12 cellular contexts compared by ENCODE assay signal in the genomic region with DNA sequence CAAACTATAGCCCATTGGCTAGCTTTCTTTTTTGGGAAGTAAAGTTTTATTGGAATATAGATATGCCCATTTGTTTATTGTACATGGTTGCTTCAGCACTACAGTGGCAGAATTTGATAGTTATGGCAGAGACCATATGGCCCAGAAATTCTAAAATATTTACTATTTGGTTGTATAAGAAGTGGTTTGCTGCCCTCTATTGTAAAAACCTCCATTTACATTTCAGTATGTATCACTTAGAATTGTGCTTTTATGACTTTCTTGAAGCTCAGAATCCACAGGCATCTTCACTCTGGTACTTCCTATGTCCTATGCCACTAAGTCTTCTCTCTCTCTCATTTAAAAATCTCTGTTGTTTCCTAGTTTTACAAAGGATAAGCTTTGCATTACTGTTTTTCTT. TPM values are rescaled to one million over a fixed set of nuclear protein-coding genes. Genes with fewer than 3 reads are reported as not detected.
DNase-seq lines count a peak whose midpoint lies in the region.
"Had no signal": no experiment of that assay in that cellular context is flagged by ENCODE, and none has a peak within 500 bp of the region (broad histone marks: within the 10 kb centered on the region; RNA-seq: fewer than 3 reads in every experiment).

No MANE protein-coding gene starts in this region.

- H3K9ac ChIP-seq in mesenchymal stem cell (ENCODE audit: low read length) = no peak overlapping the region

- H3K27me3 ChIP-seq in mesenchymal stem cell (ENCODE audit: control insufficient read depth in 1 of 2, insufficient read depth in 1 of 2, low read length in 2 of 2) (no peaks in the 10 kb centered on the region), HAP-1 (ENCODE audit: low read depth) (peaks cover 5% of the 10 kb centered on the region)
- H3K27me3 ChIP-seq: suprapubic skin had no signal

- H2BK15ac ChIP-seq in mesenchymal stem cell (ENCODE audit: low read depth, poor library complexity, severe bottlenecking) = no peak overlapping the region

- no peak overlapping the region for H2AFZ ChIP-seq in mesenchymal stem cell (ENCODE audit: low read depth, low read length)

- no peak overlapping the region for H3K14ac ChIP-seq in mesenchymal stem cell (ENCODE audit: low read length in 2 of 2)

- no peak overlapping the region for H2BK5ac ChIP-seq in mesenchymal stem cell (ENCODE audit: low read depth, low read length, poor library complexity, severe bottlenecking)

- no peak overlapping the region for H3K4ac ChIP-seq in mesenchymal stem cell (ENCODE audit: low read depth in 1 of 2, low read length in 2 of 2)

- no peak overlapping the region for H2BK12ac ChIP-seq in mesenchymal stem cell (ENCODE audit: low read length in 2 of 2)

- no peak overlapping the region for H4K8ac ChIP-seq in mesenchymal stem cell (ENCODE audit: low read length)

- in situ Hi-C loops in HAP-1 (cut with MboI; ENCODE audit: low sequenced_read_pairs) = no loop called here

- H3K4me2 ChIP-seq in mesenchymal stem cell (ENCODE audit: low read length, poor library complexity, severe bottlenecking) = no peak overlapping the region

- no peak overlapping the region for H2BK120ac ChIP-seq in mesenchymal stem cell (ENCODE audit: low read depth, low read length)

- H3K79me1 ChIP-seq in mesenchymal stem cell (replicated peaks; ENCODE audit: low read length, poor library complexity, severe bottlenecking) = no peaks in the 10 kb centered on the region

- no peak overlapping the region for H4K91ac ChIP-seq in mesenchymal stem cell (ENCODE audit: low read length)

- no peak overlapping the region for H3K4me3 ChIP-seq in mesenchymal stem cell (ENCODE audit: insufficient read depth in 1 of 2, low read depth in 1 of 2, low read length in 2 of 2)
- no peak overlapping the region for H3K4me3 ChIP-seq in HAP-1
- H3K4me3 ChIP-seq: suprapubic skin had no signal

- H3K36me3 ChIP-seq in mesenchymal stem cell (ENCODE audit: control insufficient read depth in 1 of 2, insufficient read depth in 2 of 2, low read depth in 1 of 2, low read length in 2 of 2) (no peaks in the 10 kb centered on the region), HAP-1 (replicated peaks) (no peaks in the 10 kb centered on the region)
- H3K36me3 ChIP-seq: suprapubic skin had no signal

- no peak overlapping the region for H3K23ac ChIP-seq in mesenchymal stem cell (ENCODE audit: low read length in 2 of 2)

- no peak overlapping the region for H3K27ac ChIP-seq in mesenchymal stem cell (ENCODE audit: low read length, poor library complexity, severe bottlenecking)
- H3K27ac ChIP-seq: suprapubic skin had no signal

- DNase-seq in GDM1 (lab: John Stamatoyannopoulos, UW) = peak; percentile 28
- DNase-seq in LHCN-M2 (ENCODE audit: low read depth) = peak; percentile 14
- DNase-seq in SKM-1 treated with dmso at 0.1 percent for 144 hours (lab: John Stamatoyannopoulos, UW; ENCODE audit: unreplicated experiment) = peak; percentile 8
- peak; percentile 11 for DNase-seq in mesenchymal stem cell
- no peak for DNase-seq in HuH-7.5 (ENCODE audit: low spot score)
- no peak for DNase-seq in HAP-1 (ENCODE audit: low spot score in 2 of 2)
- DNase-seq in activated CD4-positive, alpha-beta T cell treated with anti-CD3 and anti-CD28 coated beads for 1 hour = no peak
- DNase-seq: activated gamma-delta T cell, NCI-H524 treated with DMSO at 0.1 percent for 48 hours had no signal

- H2AK5ac ChIP-seq in mesenchymal stem cell (ENCODE audit: low read length, severe bottlenecking) = no peak overlapping the region

- H3K4me1 ChIP-seq in mesenchymal stem cell (ENCODE audit: control insufficient read depth, insufficient read depth, low read depth, low read length) = peaks cover 2% of the 10 kb centered on the region
- no peaks in the 10 kb centered on the region for H3K4me1 ChIP-seq in HAP-1

- H3K18ac ChIP-seq in mesenchymal stem cell (ENCODE audit: low read depth in 1 of 2, low read length in 2 of 2) = no peak overlapping the region

- H3K9me3 ChIP-seq in mesenchymal stem cell (ENCODE audit: control insufficient read depth, low read length) (peaks cover 29% of the 10 kb centered on the region), HAP-1 (no peaks in the 10 kb centered on the region)

RNA-seq across cellular contexts. Expression of gene DLEU7, which starts 37.7 kb away (rescaled TPM):
- not detected in 2 replicates for total RNA-seq in LHCN-M2 (2014; rRNA removed)
- polyA plus RNA-seq in LHCN-M2 (2012) = 0.04 TPM
- not detected for polyA plus RNA-seq in mesenchymal stem cell (2013, experiment 1 of 2)
- polyA plus RNA-seq in mesenchymal stem cell (2013, experiment 2 of 2) = not detected
- total RNA-seq: esophagus mucosa; suprapubic skin; T-helper 1 cell treated with Interleukin-12 subunit alpha and Interleukin-12 subunit beta and Interleukin-4 antibody, amounts not matched to agents 30 ng/mL and 1 ng/mL, for 36 hours had no signal

Comparison
In these comparisons a context has a peak if more than half of its experiments do, and no peak if none do; other contexts are left out.
1. DNase-seq: peak in GDM1 (single experiment), LHCN-M2 (single experiment), SKM-1 treated with dmso at 0.1 percent for 144 hours (single experiment) and mesenchymal stem cell (single experiment); none in HuH-7.5 (single experiment), HAP-1 (0 of 2) and activated CD4-positive, alpha-beta T cell treated with anti-CD3 and anti-CD28 coated beads for 1 hour (single experiment).